In genomic region chr12:1932264-1932777, GRCh38 we compare ENCODE assay signal across 11 cellular contexts. TPM values are rescaled to one million over a fixed set of nuclear protein-coding genes. Genes with fewer than 3 reads are reported as not detected.
DNase-seq lines count a peak whose midpoint lies in the region; ATAC-seq and TF ChIP-seq lines count a peak whose summit lies in the region.
"Had no signal": no experiment of that assay in that cellular context is flagged by ENCODE, and none has a peak within 500 bp of the region (broad histone marks: within the 10 kb centered on the region; RNA-seq: fewer than 3 reads in every experiment).

No MANE protein-coding gene starts in this region.

- no peak overlapping the region for H3K4me2 ChIP-seq in PC-3 (ENCODE audit: low read length)

- DNase-seq in Daoy (ENCODE audit: low read depth) (peak; percentile 21), NCI-H446 treated with DMSO at 0.1 percent for 48 hours (lab: John Stamatoyannopoulos, UW) (peak; percentile 97), head of caudate nucleus (peak in 41 of 42 donors; percentile 45 to 86 (median 71)), posterior vena cava (ENCODE audit: low spot score) (peak; percentile 52), PC-3 (no peak), HuH-7 (ENCODE audit: low spot score) (no peak)
- no peak for DNase-seq in activated CD4-positive, CD25-positive, alpha-beta regulatory T cell (lab: John Stamatoyannopoulos, UW)
- DNase-seq: activated CD4-positive, alpha-beta T cell treated with anti-CD3 and anti-CD28 coated beads, Interleukin-2, amount 10 ng/mL, durations not matched to agents 24 days and 14 days; NCI-H2029 treated with DMSO at 0.1 percent for 48 hours had no signal

- H3K27ac ChIP-seq in PC-3 (ENCODE audit: low read length): no peak overlapping the region
- H3K27ac ChIP-seq: skin epidermis had no signal

- no peaks in the 10 kb centered on the region for H3K79me2 ChIP-seq in PC-3 (ENCODE audit: low read length)

- intact Hi-C loops in head of caudate nucleus (cut with DNase I) (no loop called here), posterior vena cava (cut with DNase I) (loop anchor here (10.0 kb wide), 1 partner anchor 278 kb away; no protein-coding TSS in a partner anchor), PC-3 (cut with micrococcal nuclease) (loop anchor here (10.0 kb wide), 1 partner anchor 278 kb away; no protein-coding TSS in a partner anchor)

- H3K36me3 ChIP-seq in PC-3 (ENCODE audit: low read depth, low read length): no peaks in the 10 kb centered on the region

- TF ChIP-seq CTCF in PC-3 (conservative IDR thresholded peaks at IDR 0.05; ENCODE audit: low read depth, low read length): no peak

- H3K4me3 ChIP-seq in PC-3 (ENCODE audit: low read length): no peak overlapping the region
- H3K4me3 ChIP-seq: skin epidermis had no signal

- no peaks in the 10 kb centered on the region for H4K20me1 ChIP-seq in PC-3 (ENCODE audit: low read length)

- no peak overlapping the region for H3K9ac ChIP-seq in PC-3 (ENCODE audit: low read length)

- H3K4me1 ChIP-seq in PC-3 (ENCODE audit: insufficient read depth, low read length): peaks cover 19% of the 10 kb centered on the region

- no TSS peak for BruUV-seq in PC-3 (replicated peaks; lab: Mats Ljungman, UMichigan)

- CTCF ChIA-PET in PC-3 (lab: Charles Lee): no interaction called here

- no peaks in the 10 kb centered on the region for H3F3A ChIP-seq in PC-3 (ENCODE audit: low read length, unreplicated experiment)

- H2AFZ ChIP-seq in PC-3 (ENCODE audit: low read length): no peak overlapping the region

- H3K9me2 ChIP-seq in PC-3 (replicated peaks; ENCODE audit: low read length): no peaks in the 10 kb centered on the region

- no peak for ATAC-seq in PC-3
- ATAC-seq in HG02588 (IDR thresholded peaks at IDR 0.05; ENCODE audit: unreplicated experiment): no peak

- no peaks in the 10 kb centered on the region for H3K9me3 ChIP-seq in PC-3 (ENCODE audit: low read length)

- POLR2A ChIA-PET in PC-3 (lab: Charles Lee; ENCODE audit: unreplicated experiment): no interaction called here

- 0 out of 2 replicates have a peak, but pooled peaks cover 5% of the 10 kb centered on the region for H3K27me3 ChIP-seq in PC-3 (ENCODE audit: low read length)

RNA-seq across cellular contexts. Expression of gene CACNA2D4, which starts 13.9 kb away (rescaled TPM):
- total RNA-seq in Daoy (2014; rRNA removed; shearing (Covaris generic)): 0.74 TPM in 1 of 2 replicates, not detected in the other
- 1 to 10 TPM; 5.9 to 7.3 TPM for total RNA-seq in posterior vena cava
- total RNA-seq in PC-3 (2014; rRNA removed): not detected in 2 replicates

Comparison
In these comparisons a context has a peak if more than half of its experiments do, and no peak if none do; other contexts are left out.
1. DNase-seq: peak in Daoy (single experiment), NCI-H446 treated with DMSO at 0.1 percent for 48 hours (single experiment), head of caudate nucleus (41 of 42) and posterior vena cava (single experiment); none in activated CD4-positive, CD25-positive, alpha-beta regulatory T cell (0 of 4), PC-3 (single experiment) and HuH-7 (single experiment).